Comparison of ENCODE assay signal across 27 cellular contexts in the genomic region with DNA sequence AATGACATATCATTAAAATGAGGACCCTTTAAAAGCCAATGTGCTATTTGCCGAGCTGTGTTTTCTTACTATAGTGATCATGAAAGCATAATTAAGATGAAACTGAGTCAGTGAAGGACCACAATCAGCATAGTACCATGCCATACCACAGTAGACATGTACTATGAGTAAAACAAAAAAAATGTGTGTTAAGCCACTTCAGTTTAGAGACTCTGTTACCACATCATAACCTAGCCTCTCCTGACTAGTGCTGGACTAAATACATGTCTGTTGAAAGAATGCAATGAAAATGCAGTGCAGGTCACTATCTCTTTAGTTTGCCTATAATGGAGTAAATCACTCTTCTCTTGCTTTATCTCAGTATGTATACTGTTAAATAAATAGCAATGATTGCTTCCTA. TPM values are rescaled to one million over a fixed set of nuclear protein-coding genes. Genes with fewer than 3 reads are reported as not detected.
A peak's percentile ranks its signal among the peaks of the same experiment; 100 is the strongest.
DNase-seq lines count a peak whose midpoint lies in the region; ATAC-seq, FAIRE-seq and TF ChIP-seq lines count a peak whose summit lies in the region.
"Had no signal": no experiment of that assay in that cellular context is flagged by ENCODE, and none has a peak within 500 bp of the region (broad histone marks: within the 10 kb centered on the region; RNA-seq: fewer than 3 reads in every experiment).

No MANE protein-coding gene starts in this region.

- POLR2A ChIA-PET in MCF 10A (lab: Yijun Ruan, JAX) = no interaction called here

- H3K4me1 Mint-ChIP-seq in MCF 10A (ENCODE audit: insufficient read depth, unreplicated experiment) = no peaks in the 10 kb centered on the region

- H3K27ac ChIP-seq in smooth muscle cell (ENCODE audit: low read depth) (peak overlapping the region; percentile 65), kidney (ENCODE audit: low read depth in 2 of 2, low read length in 2 of 2) (no peak overlapping the region)

- no TSS peak for BruUV-seq in MCF 10A (replicated peaks; lab: Mats Ljungman, UMichigan)

- no peaks in the 10 kb centered on the region for H3F3A ChIP-seq in smooth muscle cell (ENCODE audit: low read depth)

- FAIRE-seq in kidney (lab: Jason Lieb, UNC) = no peak
- FAIRE-seq: GM19239, HepG2 had no signal

- H3K27me3 Mint-ChIP-seq in MCF 10A (ENCODE audit: insufficient read depth, unreplicated experiment) = peaks cover 66% of the 10 kb centered on the region

- no peaks in the 10 kb centered on the region for H3K9me3 Mint-ChIP-seq in MCF 10A (ENCODE audit: unreplicated experiment)
- H3K9me3 Mint-ChIP-seq: CD8-positive, alpha-beta T cell; HFFc6 had no signal

- WGBS in smooth muscle cell (ENCODE audit: low lambda C conversion rate) = 52% methylated on average over 1 of the region's 1 CpG

- CTCF ChIA-PET in MCF 10A (lab: Yijun Ruan, JAX) = no interaction called here

- no peaks in the 10 kb centered on the region for H3K4me1 ChIP-seq in adipocyte (ENCODE audit: control insufficient read depth, insufficient read depth, low read length)
- no peaks in the 10 kb centered on the region for H3K4me1 ChIP-seq in smooth muscle cell (ENCODE audit: low read depth)
- no peaks in the 10 kb centered on the region for H3K4me1 ChIP-seq in kidney (ENCODE audit: control insufficient read depth in 1 of 2, insufficient read depth in 1 of 2, low read depth in 1 of 2, low read length in 2 of 2)

- no peak overlapping the region for H2AFZ ChIP-seq in smooth muscle cell (ENCODE audit: low read depth)

- peak; percentile 30 for DNase-seq in HCEC 1CT
- DNase-seq in adipocyte (ENCODE audit: low read depth) = peak; percentile 3
- DNase-seq in epithelial cell of esophagus (ENCODE audit: low read depth) = peak; percentile 29
- DNase-seq in smooth muscle cell (lab: John Stamatoyannopoulos, UW; ENCODE audit: unreplicated experiment) = no peak
- DNase-seq in MCF 10A (ENCODE audit: unreplicated experiment) = no peak
- no peak for DNase-seq in kidney
- no peak for DNase-seq in foreskin fibroblast
- DNase-seq: ACHN; AML-193; C1 segment of cervical spinal cord; CD8-positive, alpha-beta T cell; DMS153; GDM1; H7; HFFc6; KBM-7; NCI-H1092 treated with DMSO at 0.1 percent for 48 hours; NCI-H146; NCI-H446; NCI-H526 treated with DMSO at 0.1 percent for 48 hours; PC-3; Right ventricle myocardium superior had no signal

- peak overlapping the region; percentile 3 for H3K4me2 ChIP-seq in smooth muscle cell

- intact Hi-C loops in MCF 10A (cut with micrococcal nuclease) = no loop called here
- intact Hi-C loops in kidney (cut with DNase I) = no loop called here

- no peaks in the 10 kb centered on the region for H3K79me2 ChIP-seq in smooth muscle cell (ENCODE audit: low read depth)

- H3K27me3 ChIP-seq in adipocyte (replicated peaks; ENCODE audit: control insufficient read depth, insufficient read depth, low read length) (no peaks in the 10 kb centered on the region), smooth muscle cell (ENCODE audit: low read depth) (no peaks in the 10 kb centered on the region)

- ATAC-seq in HG02588 (IDR thresholded peaks at IDR 0.05; ENCODE audit: unreplicated experiment) = no peak
- ATAC-seq: CD8-positive, alpha-beta T cell; HepG2; PC-3 had no signal

- H3K4me3 ChIP-seq in adipocyte (ENCODE audit: low read length) (no peak overlapping the region), epithelial cell of esophagus (ENCODE audit: low read length) (no peak overlapping the region), smooth muscle cell (no peak overlapping the region), kidney (ENCODE audit: low read length in 2 of 2) (no peak overlapping the region), foreskin fibroblast (ENCODE audit: low read depth in 1 of 2, low read length in 2 of 2) (no peak overlapping the region)

- TF ChIP-seq CTCF in epithelial cell of esophagus (IDR thresholded peaks at IDR 0.05; ENCODE audit: insufficient read depth, low read depth, low read length, missing control alignments) = no peak
- no peak for TF ChIP-seq CTCF in smooth muscle cell (IDR thresholded peaks at IDR 0.05; ENCODE audit: borderline replicate concordance, insufficient read depth, poor library complexity, severe bottlenecking)
- TF ChIP-seq CTCF in MCF 10A (IDR thresholded peaks at IDR 0.05; ENCODE audit: unreplicated experiment) = no peak
- TF ChIP-seq CTCF in kidney (IDR thresholded peaks at IDR 0.05; ENCODE audit: borderline replicate concordance, extremely low read depth, insufficient read depth) = no peak
- no peak for TF ChIP-seq CTCF in foreskin fibroblast (IDR thresholded peaks at IDR 0.05; ENCODE audit: low read depth, low read length)

- H3K36me3 Mint-ChIP-seq in MCF 10A (ENCODE audit: insufficient read depth, unreplicated experiment) = no peaks in the 10 kb centered on the region
- H3K36me3 Mint-ChIP-seq: CD8-positive, alpha-beta T cell had no signal

- H3K27ac Mint-ChIP-seq in MCF 10A (ENCODE audit: low read depth, unreplicated experiment) = no peak overlapping the region
- H3K27ac Mint-ChIP-seq: CD8-positive, alpha-beta T cell; HFFc6 had no signal

- H3K4me3 Mint-ChIP-seq in MCF 10A (ENCODE audit: unreplicated experiment) = no peak overlapping the region
- H3K4me3 Mint-ChIP-seq: CD8-positive, alpha-beta T cell; HFFc6 had no signal

- H3K9ac ChIP-seq in adipocyte (ENCODE audit: low read length) = no peak overlapping the region
- H3K9ac ChIP-seq in smooth muscle cell (ENCODE audit: low read depth) = no peak overlapping the region
- no peak overlapping the region for H3K9ac ChIP-seq in kidney (ENCODE audit: low read length in 2 of 2)

- no peaks in the 10 kb centered on the region for H4K20me1 ChIP-seq in smooth muscle cell (ENCODE audit: low read depth)

- H3K36me3 ChIP-seq in adipocyte (ENCODE audit: control insufficient read depth, insufficient read depth, low read length, severe bottlenecking) (no peaks in the 10 kb centered on the region), smooth muscle cell (ENCODE audit: low read depth) (no peaks in the 10 kb centered on the region), kidney (ENCODE audit: control insufficient read depth in 1 of 2, insufficient read depth in 2 of 2, low read length in 2 of 2) (no peaks in the 10 kb centered on the region)

- H3K9me3 ChIP-seq in adipocyte (ENCODE audit: control insufficient read depth, low read length) (no peaks in the 10 kb centered on the region), smooth muscle cell (replicated peaks; ENCODE audit: low read depth) (no peaks in the 10 kb centered on the region), kidney (ENCODE audit: control insufficient read depth in 1 of 2, low read length in 2 of 2) (no peaks in the 10 kb centered on the region)

RNA-seq across cellular contexts. Expression of a gene that starts 12.3 kb away (rescaled TPM):
- total RNA-seq in smooth muscle cell = not detected in 2 replicates
- not detected in 2 replicates for polyA plus RNA-seq in smooth muscle cell
- total RNA-seq in MCF 10A (2022) = not detected in 2 replicates
- total RNA-seq in kidney = not detected
- not detected for polyA plus RNA-seq in kidney (ENCODE audit: insufficient read depth, low read depth, low replicate concordance)
- total RNA-seq: CD8-positive, alpha-beta T cell; H7; HepG2; HFFc6; PC-3; Right ventricle myocardium superior; RPMI7951; SK-MEL-5 had no signal
- polyA plus RNA-seq: HepG2 had no signal

Comparison
In these comparisons a context has a peak if more than half of its experiments do, and no peak if none do; other contexts are left out.
1. DNase-seq: peak in HCEC 1CT (single experiment), adipocyte (single experiment) and epithelial cell of esophagus (single experiment); none in smooth muscle cell (single experiment), MCF 10A (single experiment), kidney (single experiment) and foreskin fibroblast (0 of 2).